In genomic region chr20:63206878-63207277, GRCh38 we compare ENCODE assay signal across 1 cellular context.
TF ChIP-seq lines count a peak whose summit lies in the region.

No MANE protein-coding gene starts in this region.

TF ChIP-seq in IMR-90, 13 proteins besides CTCF, POLR2A, EP300 and RAD21 (continued from another document):
- TF ChIP-seq NFE2L2 (IDR thresholded peaks at IDR 0.05; ENCODE audit: low read depth, low read length) (no peak), RFX5 (IDR thresholded peaks at IDR 0.05; ENCODE audit: low read depth, low read length) (no peak), CEBPB (IDR thresholded peaks at IDR 0.05; ENCODE audit: low read depth, low read length) (no peak), MAFK (IDR thresholded peaks at IDR 0.05; ENCODE audit: low read depth, low read length) (no peak), ELK1 (IDR thresholded peaks at IDR 0.05; ENCODE audit: borderline replicate concordance, low read depth, low read length) (no peak), RCOR1 (IDR thresholded peaks at IDR 0.05; ENCODE audit: insufficient replicate concordance, low read length) (no peak), SMC3 (IDR thresholded peaks at IDR 0.05; ENCODE audit: low read depth, low read length) (no peak), BHLHE40 (IDR thresholded peaks at IDR 0.05; ENCODE audit: low read depth, low read length) (no peak), USF2 (IDR thresholded peaks at IDR 0.05; ENCODE audit: low read depth, low read length) (no peak), MXI1 (IDR thresholded peaks at IDR 0.05; ENCODE audit: borderline replicate concordance, low read depth, low read length) (no peak), MAZ (IDR thresholded peaks at IDR 0.05; ENCODE audit: borderline replicate concordance, low read depth, low read length) (no peak)
TF ChIP-seq in IMR-90: peak in this region for 0.
